25 cellular contexts compared by ENCODE assay signal in genomic region chr10:570631-571565, GRCh38.
DNase-seq lines count a peak whose midpoint lies in the region; ATAC-seq, FAIRE-seq and TF ChIP-seq lines count a peak whose summit lies in the region.
"Had no signal": no experiment of that assay in that cellular context is flagged by ENCODE, and none has a peak within 500 bp of the region (broad histone marks: within the 10 kb centered on the region; RNA-seq: fewer than 3 reads in every experiment).

No MANE protein-coding gene starts in this region.

- no peaks in the 10 kb centered on the region for H3F3A ChIP-seq in neural progenitor cell (ENCODE audit: low read depth)

- DNase-seq in activated naive CD8-positive, alpha-beta T cell treated with anti-CD3 and anti-CD28 coated beads, Interleukin-2, amount 50 U/mL, for 24 hours, result no peak
- no peak for DNase-seq in activated naive CD8-positive, alpha-beta T cell treated with anti-CD3 and anti-CD28 coated beads for 36 hours
- no peak for DNase-seq in neural progenitor cell (ENCODE audit: low spot score)
- no peak for DNase-seq in RCC 7860 (ENCODE audit: low spot score)
- no peak for DNase-seq in ascending aorta (ENCODE audit: low spot score in 2 of 2)
- DNase-seq in endodermal cell, result no peak
- DNase-seq: 8988T; activated CD8-positive, alpha-beta T cell treated with anti-CD3 and anti-CD28 coated beads, Interleukin-2, amount 10 ng/mL, durations not matched to agents 7 days and 5 days; cerebellar nuclear complex; DMS79; effector memory CD4-positive, alpha-beta T cell; Karpas-422; mesendoderm; MV-4-11; NCI-H69; stimulated activated CD4-positive, alpha-beta T cell treated with anti-CD3 and anti-CD28 coated beads, Interleukin-2, amount 100 ng/mL, for 24 hours; T1000 had no signal

- H3K27ac ChIP-seq in neural progenitor cell, result no peak overlapping the region
- H3K27ac ChIP-seq in ascending aorta, result no peak overlapping the region
- no peak overlapping the region for H3K27ac ChIP-seq in endodermal cell (ENCODE audit: low read depth, low read length)
- H3K27ac ChIP-seq: prostate gland, suprapubic skin had no signal

- peaks cover 86% of the 10 kb centered on the region for H3K79me2 ChIP-seq in neural progenitor cell (ENCODE audit: low read depth)

- H3K4me3 Mint-ChIP-seq in activated naive CD8-positive, alpha-beta T cell treated with anti-CD3 and anti-CD28 coated beads, Interleukin-2, amount 50 U/mL, for 24 hours, result no peak overlapping the region
- no peak overlapping the region for H3K4me3 Mint-ChIP-seq in activated naive CD8-positive, alpha-beta T cell treated with anti-CD3 and anti-CD28 coated beads for 36 hours
- no peak overlapping the region for H3K4me3 Mint-ChIP-seq in neural progenitor cell
- no peak overlapping the region for H3K4me3 Mint-ChIP-seq in endodermal cell
- H3K4me3 Mint-ChIP-seq: activated CD8-positive, alpha-beta T cell treated with anti-CD3 and anti-CD28 coated beads, Interleukin-2, amount 10 ng/mL, durations not matched to agents 7 days and 5 days; natural killer cell treated with Interleukin-12 subunit alpha and Interleukin-12 subunit beta and Interleukin-15 and Interleukin-18, amount 100 ng/mL, for 72 hours; stimulated activated effector memory CD8-positive, alpha-beta T cell treated with anti-CD3 and anti-CD28 coated beads, Interleukin-12 subunit alpha, Interleukin-12 subunit beta, amount 100 ng/mL, for 72 hours had no signal

- WGBS in endodermal cell (ENCODE audit: insufficient coverage in 1 of 2, insufficient read length in 1 of 2), 2 experiments, result 92% methylated on average over 13 to 34 of the region's 34 CpGs

- no peak overlapping the region for H3K4me2 ChIP-seq in neural progenitor cell

- H3K36me3 Mint-ChIP-seq in activated naive CD8-positive, alpha-beta T cell treated with anti-CD3 and anti-CD28 coated beads, Interleukin-2, amount 50 U/mL, for 24 hours (ENCODE audit: low read depth), result no peaks in the 10 kb centered on the region
- H3K36me3 Mint-ChIP-seq in activated naive CD8-positive, alpha-beta T cell treated with anti-CD3 and anti-CD28 coated beads for 36 hours, result peaks cover 2% of the 10 kb centered on the region
- peaks cover 17% of the 10 kb centered on the region for H3K36me3 Mint-ChIP-seq in neural progenitor cell
- H3K36me3 Mint-ChIP-seq in endodermal cell (ENCODE audit: low read depth), result peaks cover 6% of the 10 kb centered on the region
- H3K36me3 Mint-ChIP-seq: natural killer cell treated with Interleukin-12 subunit alpha and Interleukin-12 subunit beta and Interleukin-15 and Interleukin-18, amount 100 ng/mL, for 72 hours; stimulated activated effector memory CD8-positive, alpha-beta T cell treated with anti-CD3 and anti-CD28 coated beads, Interleukin-12 subunit alpha, Interleukin-12 subunit beta, amount 100 ng/mL, for 72 hours had no signal

- peaks cover 50% of the 10 kb centered on the region for H4K20me1 ChIP-seq in neural progenitor cell (ENCODE audit: low read depth)

- intact Hi-C loops in ascending aorta (cut with DNase I), result no loop called here

- H3K36me3 ChIP-seq in neural progenitor cell (no peaks in the 10 kb centered on the region), ascending aorta (no peaks in the 10 kb centered on the region), endodermal cell (ENCODE audit: control insufficient read depth, insufficient read depth, low read length) (no peaks in the 10 kb centered on the region)
- H3K36me3 ChIP-seq: prostate gland, suprapubic skin had no signal

- no peak overlapping the region for H3K4me3 ChIP-seq in neural progenitor cell
- H3K4me3 ChIP-seq in ascending aorta, result no peak overlapping the region
- no peak overlapping the region for H3K4me3 ChIP-seq in endodermal cell (ENCODE audit: low read length)
- H3K4me3 ChIP-seq: prostate gland, skin epidermis, suprapubic skin had no signal

- no peak for TF ChIP-seq CTCF in neural progenitor cell (IDR thresholded peaks at IDR 0.05)
- TF ChIP-seq CTCF in ascending aorta (IDR thresholded peaks at IDR 0.05), result no peak
- TF ChIP-seq CTCF in endodermal cell (conservative IDR thresholded peaks at IDR 0.05), result no peak

- no peak overlapping the region for H2AFZ ChIP-seq in neural progenitor cell (replicated peaks)

- peak overlapping the region; percentile 9 for H3K27ac Mint-ChIP-seq in activated naive CD8-positive, alpha-beta T cell treated with anti-CD3 and anti-CD28 coated beads, Interleukin-2, amount 50 U/mL, for 24 hours
- H3K27ac Mint-ChIP-seq in activated naive CD8-positive, alpha-beta T cell treated with anti-CD3 and anti-CD28 coated beads for 36 hours, result no peak overlapping the region
- H3K27ac Mint-ChIP-seq in neural progenitor cell, result peak overlapping the region; percentile 25
- H3K27ac Mint-ChIP-seq in endodermal cell, result no peak overlapping the region
- H3K27ac Mint-ChIP-seq: activated CD8-positive, alpha-beta T cell treated with anti-CD3 and anti-CD28 coated beads, Interleukin-2, amount 10 ng/mL, durations not matched to agents 7 days and 5 days; natural killer cell treated with Interleukin-12 subunit alpha and Interleukin-12 subunit beta and Interleukin-15 and Interleukin-18, amount 100 ng/mL, for 72 hours; stimulated activated effector memory CD8-positive, alpha-beta T cell treated with anti-CD3 and anti-CD28 coated beads, Interleukin-12 subunit alpha, Interleukin-12 subunit beta, amount 100 ng/mL, for 72 hours had no signal

- peaks cover 4% of the 10 kb centered on the region for H3K9me3 Mint-ChIP-seq in activated naive CD8-positive, alpha-beta T cell treated with anti-CD3 and anti-CD28 coated beads, Interleukin-2, amount 50 U/mL, for 24 hours
- peaks cover 6% of the 10 kb centered on the region for H3K9me3 Mint-ChIP-seq in activated naive CD8-positive, alpha-beta T cell treated with anti-CD3 and anti-CD28 coated beads for 36 hours
- H3K9me3 Mint-ChIP-seq in neural progenitor cell (peaks cover 40% of the 10 kb centered on the region), endodermal cell (peaks cover 10% of the 10 kb centered on the region)

- H3K4me1 ChIP-seq in neural progenitor cell (peaks cover 8% of the 10 kb centered on the region), ascending aorta (peaks cover 7 to 25% of the 10 kb centered on the region in 2 donors), endodermal cell (ENCODE audit: control insufficient read depth, insufficient read depth, low read length) (no peaks in the 10 kb centered on the region)
- H3K4me1 ChIP-seq: prostate gland had no signal

- H3K27me3 ChIP-seq in neural progenitor cell, result no peaks in the 10 kb centered on the region
- no peaks in the 10 kb centered on the region for H3K27me3 ChIP-seq in ascending aorta
- H3K27me3 ChIP-seq in endodermal cell (ENCODE audit: control insufficient read depth, insufficient read depth, low read length, poor library complexity, severe bottlenecking), result no peaks in the 10 kb centered on the region
- H3K27me3 ChIP-seq: suprapubic skin had no signal

- FAIRE-seq in RCC 7860 (lab: Jason Lieb, UNC), result no peak
- FAIRE-seq: GM12891 had no signal

- H3K9ac ChIP-seq in neural progenitor cell (no peak overlapping the region), endodermal cell (ENCODE audit: extremely low read depth, low read length, poor library complexity, severe bottlenecking) (no peak overlapping the region)

- H3K9me3 ChIP-seq in neural progenitor cell (ENCODE audit: low read depth) (no peaks in the 10 kb centered on the region), ascending aorta (peaks cover 0 to 5% of the 10 kb centered on the region in 2 donors), endodermal cell (ENCODE audit: control insufficient read depth, low read length) (no peaks in the 10 kb centered on the region)
- H3K9me3 ChIP-seq: prostate gland, suprapubic skin had no signal

- H3K4me1 Mint-ChIP-seq in activated naive CD8-positive, alpha-beta T cell treated with anti-CD3 and anti-CD28 coated beads, Interleukin-2, amount 50 U/mL, for 24 hours, result no peaks in the 10 kb centered on the region
- no peaks in the 10 kb centered on the region for H3K4me1 Mint-ChIP-seq in activated naive CD8-positive, alpha-beta T cell treated with anti-CD3 and anti-CD28 coated beads for 36 hours
- H3K4me1 Mint-ChIP-seq in neural progenitor cell, result peaks cover 24% of the 10 kb centered on the region
- H3K4me1 Mint-ChIP-seq in endodermal cell, result peaks cover 3% of the 10 kb centered on the region
- H3K4me1 Mint-ChIP-seq: stimulated activated effector memory CD8-positive, alpha-beta T cell treated with anti-CD3 and anti-CD28 coated beads, Interleukin-12 subunit alpha, Interleukin-12 subunit beta, amount 100 ng/mL, for 72 hours had no signal

- no peak for ATAC-seq in activated naive CD8-positive, alpha-beta T cell treated with anti-CD3 and anti-CD28 coated beads, Interleukin-2, amount 50 U/mL, for 24 hours
- peak; percentile 13 for ATAC-seq in esophagus mucosa
- no peak for ATAC-seq in HG03442 (IDR thresholded peaks at IDR 0.05; ENCODE audit: unreplicated experiment)
- ATAC-seq: activated CD8-positive, alpha-beta T cell treated with anti-CD3 and anti-CD28 coated beads, Interleukin-2, amount 10 ng/mL, durations not matched to agents 7 days and 5 days; stimulated activated effector memory CD8-positive, alpha-beta T cell treated with anti-CD3 and anti-CD28 coated beads, Interleukin-12 subunit alpha, Interleukin-12 subunit beta, amount 100 ng/mL, for 72 hours had no signal

- H3K27me3 Mint-ChIP-seq in activated naive CD8-positive, alpha-beta T cell treated with anti-CD3 and anti-CD28 coated beads, Interleukin-2, amount 50 U/mL, for 24 hours, result peaks cover 33% of the 10 kb centered on the region
- H3K27me3 Mint-ChIP-seq in activated naive CD8-positive, alpha-beta T cell treated with anti-CD3 and anti-CD28 coated beads for 36 hours, result peaks cover 39% of the 10 kb centered on the region
- H3K27me3 Mint-ChIP-seq in neural progenitor cell (ENCODE audit: insufficient read depth, low read depth) (peaks cover 2% of the 10 kb centered on the region), endodermal cell (ENCODE audit: insufficient read depth) (no peaks in the 10 kb centered on the region)

Comparison
In these comparisons a context has a peak if more than half of its experiments do, and no peak if none do; other contexts are left out.
1. H3K27ac Mint-ChIP-seq: peak in activated naive CD8-positive, alpha-beta T cell treated with anti-CD3 and anti-CD28 coated beads, Interleukin-2, amount 50 U/mL, for 24 hours (single experiment) and neural progenitor cell (single experiment); none in activated naive CD8-positive, alpha-beta T cell treated with anti-CD3 and anti-CD28 coated beads for 36 hours (single experiment) and endodermal cell (single experiment).